ENCODE assay signal across 25 cellular contexts in genomic region chr11:16992846-16993245, GRCh38.
"Had no signal": no experiment of that assay in that cellular context is flagged by ENCODE, and none has a peak within 500 bp of the region (broad histone marks: within the 10 kb centered on the region; RNA-seq: fewer than 3 reads in every experiment).

No MANE protein-coding gene starts in this region.

- H3K9me3 Mint-ChIP-seq: activated naive CD4-positive, alpha-beta T cell treated with anti-CD3 and anti-CD28 coated beads, Interleukin-2, amount 50 U/mL, for 72 hours; activated T-cell treated with anti-CD3 and anti-CD28 coated beads, Interleukin-2, amount 50 U/mL, for 72 hours; memory B cell; natural killer cell; stimulated activated memory B cell treated with anti-CD40 and anti-IgM and Interleukin-4, amounts not matched to agents 10 μg/mL and 1 μg/mL and 100 μg/mL, for 72 hours; T-cell; T-helper 2 cell treated with Interferon-gamma antibody and Interleukin-4, amounts not matched to agents 5 μg/mL and 100 μg/mL, for 36 hours had no signal

- H3K4me1 Mint-ChIP-seq: memory B cell had no signal

- H3K27me3 ChIP-seq: dorsolateral prefrontal cortex, gastrocnemius medialis, stomach, tibial artery had no signal

- ATAC-seq: activated CD4-positive, alpha-beta T cell treated with anti-CD3 and anti-CD28 coated beads for 36 hours; activated naive CD4-positive, alpha-beta T cell treated with anti-CD3 and anti-CD28 coated beads, Interleukin-2, amount 50 U/mL, for 72 hours; gastrocnemius medialis; natural killer cell; stimulated activated memory B cell treated with anti-CD40 and anti-IgM and Interleukin-4, amounts not matched to agents 10 μg/mL and 1 μg/mL and 100 μg/mL, for 72 hours; T-cell had no signal

- H3K27me3 Mint-ChIP-seq: activated CD4-positive, alpha-beta T cell treated with anti-CD3 and anti-CD28 coated beads for 36 hours; stimulated activated memory B cell treated with anti-CD40 and anti-IgM and Interleukin-4, amounts not matched to agents 10 μg/mL and 1 μg/mL and 100 μg/mL, for 72 hours; T-cell had no signal

- H3K36me3 Mint-ChIP-seq: activated naive CD4-positive, alpha-beta T cell treated with anti-CD3 and anti-CD28 coated beads, Interleukin-2, amount 50 U/mL, for 72 hours; natural killer cell; T-cell had no signal

- H3K9me3 ChIP-seq: gastrocnemius medialis, stomach, tibial artery had no signal

- H3K4me3 Mint-ChIP-seq: activated CD4-positive, alpha-beta T cell treated with anti-CD3 and anti-CD28 coated beads for 36 hours; activated T-cell treated with anti-CD3 and anti-CD28 coated beads, Interleukin-2, amount 50 U/mL, for 72 hours; memory B cell; natural killer cell; stimulated activated memory B cell treated with anti-CD40 and anti-IgM and Interleukin-4, amounts not matched to agents 10 μg/mL and 1 μg/mL and 100 μg/mL, for 72 hours; T-cell; T-helper 2 cell treated with Interferon-gamma antibody and Interleukin-4, amounts not matched to agents 5 μg/mL and 100 μg/mL, for 36 hours had no signal

- H3K4me3 ChIP-seq: coronary artery, dorsolateral prefrontal cortex, gastrocnemius medialis, smooth muscle cell, stomach, tibial artery had no signal

- H3K27ac Mint-ChIP-seq: activated CD4-positive, alpha-beta T cell treated with anti-CD3 and anti-CD28 coated beads for 36 hours; activated naive CD4-positive, alpha-beta T cell treated with anti-CD3 and anti-CD28 coated beads, Interleukin-2, amount 50 U/mL, for 72 hours; activated T-cell treated with anti-CD3 and anti-CD28 coated beads, Interleukin-2, amount 50 U/mL, for 72 hours; memory B cell; natural killer cell; stimulated activated memory B cell treated with anti-CD40 and anti-IgM and Interleukin-4, amounts not matched to agents 10 μg/mL and 1 μg/mL and 100 μg/mL, for 72 hours; T-cell; T-helper 2 cell treated with Interferon-gamma antibody and Interleukin-4, amounts not matched to agents 5 μg/mL and 100 μg/mL, for 36 hours had no signal

- DNase-seq: activated CD4-positive, alpha-beta T cell treated with anti-CD3 and anti-CD28 coated beads for 36 hours; activated CD4-positive, alpha-beta T cell treated with anti-CD3 and anti-CD28 coated beads, Interleukin-2, amount 50 U/mL, for 4 hours; activated CD4-positive, CD25-positive, alpha-beta regulatory T cell; activated naive CD4-positive, alpha-beta T cell; activated T-cell treated with anti-CD3 and anti-CD28 coated beads for 4 hours; activated T-cell treated with anti-CD3 and anti-CD28 coated beads, Interleukin-2, amount 50 U/mL, for 72 hours; cerebellar nuclear complex; dorsolateral prefrontal cortex; effector memory CD4-positive, alpha-beta T cell; gastrocnemius medialis; head of caudate nucleus; hypothalamus; natural killer cell; stimulated activated CD4-positive, alpha-beta T cell treated with anti-CD3 and anti-CD28 coated beads, Interleukin-1b, Interleukin-23, amount 100 ng/mL, for 48 hours; stimulated activated CD4-positive, alpha-beta T cell treated with anti-CD3 and anti-CD28 coated beads, Interleukin-4, amount 100 ng/mL, for 4 hours; stimulated activated CD8-positive, alpha-beta memory T cell treated with anti-CD3 and anti-CD28 coated beads, Interleukin-4, amount 100 ng/mL, for 48 hours; stomach; T-cell; tibial artery had no signal

- H3K27ac ChIP-seq: coronary artery, dorsolateral prefrontal cortex, gastrocnemius medialis, tibial artery had no signal

- H3K36me3 ChIP-seq: gastrocnemius medialis had no signal
